Comparison of ENCODE assay signal across 34 cellular contexts in the genomic region with DNA sequence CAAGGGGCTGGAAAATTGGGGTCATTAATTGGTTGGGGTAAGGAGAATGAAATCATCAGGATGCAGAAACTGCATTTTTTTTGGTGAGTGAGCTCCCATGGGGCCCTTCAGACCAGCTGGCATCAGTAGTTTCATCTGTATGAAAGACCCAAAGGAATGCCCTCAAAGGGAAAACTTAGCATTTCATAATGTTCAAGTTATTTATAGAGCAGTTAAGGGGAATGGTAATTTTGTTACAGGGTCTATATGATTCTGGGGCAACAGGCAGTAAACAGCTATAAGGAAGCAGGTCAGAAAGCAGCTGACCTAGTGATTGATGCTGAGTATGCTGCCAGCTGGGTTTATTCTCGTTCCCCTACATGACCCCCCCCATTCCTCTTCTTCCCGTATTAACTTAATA.
"Had no signal": no experiment of that assay in that cellular context is flagged by ENCODE, and none has a peak within 500 bp of the region (broad histone marks: within the 10 kb centered on the region; RNA-seq: fewer than 3 reads in every experiment).

No MANE protein-coding gene starts in this region.

- H3K9me3 ChIP-seq: MG63 had no signal

- H3K27me3 ChIP-seq: MG63 had no signal

- H3K4me3 ChIP-seq: MG63 had no signal

- H3K36me3 ChIP-seq: MG63 had no signal

- DNase-seq: Karpas-422, Kasumi-1, MG63, MM.1S, MV-4-11, NCI-H1048, NCI-H1092, NCI-H1092 treated with DMSO at 0.1 percent for 48 hours, NCI-H1105, NCI-H1105 treated with DMSO at 0.1 percent for 48 hours, NCI-H1417, NCI-H1417 treated with DMSO at 0.1 percent for 48 hours, NCI-H1436, NCI-H1436 treated with DMSO at 0.1 percent for 48 hours, NCI-H146, NCI-H1694, NCI-H1694 treated with DMSO at 0.1 percent for 48 hours, NCI-H187, NCI-H187 treated with DMSO at 0.1 percent for 48 hours, NCI-H1930, NCI-H2029, NCI-H2029 treated with DMSO at 0.1 percent for 48 hours, NCI-H2081, NCI-H2081 treated with DMSO at 0.1 percent for 48 hours, NCI-H2107, NCI-H2171, NCI-H2171 treated with DMSO at 0.1 percent for 48 hours, NCI-H2227 treated with DMSO at 0.1 percent for 48 hours, NCI-H226, NCI-H345, NCI-H446, NCI-H446 treated with DMSO at 0.1 percent for 48 hours, NCI-H510A, NCI-H510A treated with DMSO at 0.1 percent for 48 hours had no signal
